7 cellular contexts compared by ENCODE assay signal in genomic region chr6:18823782-18824386, GRCh38.
DNase-seq lines count a peak whose midpoint lies in the region; ATAC-seq and TF ChIP-seq lines count a peak whose summit lies in the region.

No MANE protein-coding gene starts in this region.

- no peak overlapping the region for H3K9ac ChIP-seq in liver (ENCODE audit: low read depth in 1 of 2, low read length in 2 of 2)

- peak; percentile 82 for TF ChIP-seq CTCF in activated CD8-positive, alpha-beta T cell treated with anti-CD3 and anti-CD28 coated beads for 36 hours (IDR thresholded peaks at IDR 0.05)
- TF ChIP-seq CTCF in liver (IDR thresholded peaks at IDR 0.05; ENCODE audit: low read depth, low read length, missing input control) (peak; percentile 32), ascending aorta (IDR thresholded peaks at IDR 0.05) (peak in 1 of 3 experiments; percentile 27)

- no peaks in the 10 kb centered on the region for H3K27me3 Mint-ChIP-seq in activated CD8-positive, alpha-beta T cell treated with anti-CD3 and anti-CD28 coated beads for 36 hours

- H3K27me3 ChIP-seq in liver (ENCODE audit: control insufficient read depth in 4 of 4, insufficient read depth in 4 of 4, low read length in 3 of 4) (peaks cover 0 to 6% (median 0%) of the 10 kb centered on the region in 4 donors), ascending aorta (no peaks in the 10 kb centered on the region)

- peak overlapping the region in 1 of 3 donors; percentile 71 for H3K4me3 ChIP-seq in liver (ENCODE audit: low read depth in 1 of 3, low read length in 3 of 3)
- no peak overlapping the region for H3K4me3 ChIP-seq in ascending aorta

- intact Hi-C loops in activated CD8-positive, alpha-beta T cell treated with anti-CD3 and anti-CD28 coated beads for 36 hours (cut with micrococcal nuclease): loop anchor here (10.0 kb wide), 1 partner anchor 229 kb away; no protein-coding TSS in a partner anchor
- intact Hi-C loops in ascending aorta (cut with DNase I): no loop called here

- no peak for ATAC-seq in activated CD8-positive, alpha-beta T cell treated with anti-CD3 and anti-CD28 coated beads for 36 hours

- no peaks in the 10 kb centered on the region for H3K36me3 ChIP-seq in liver (ENCODE audit: control insufficient read depth in 4 of 4, insufficient read depth in 3 of 4, low read depth in 1 of 4, low read length in 3 of 4)
- H3K36me3 ChIP-seq in ascending aorta: no peaks in the 10 kb centered on the region

- no peaks in the 10 kb centered on the region for H3K4me1 ChIP-seq in liver (ENCODE audit: control insufficient read depth in 4 of 4, insufficient read depth in 4 of 4, low read length in 3 of 4)
- H3K4me1 ChIP-seq in ascending aorta: no peaks in the 10 kb centered on the region

- peaks cover 34% of the 10 kb centered on the region for H3K9me3 Mint-ChIP-seq in activated CD8-positive, alpha-beta T cell treated with anti-CD3 and anti-CD28 coated beads for 36 hours

- WGBS in liver: 51% methylated on average over 5 of the region's 5 CpGs

- no peaks in the 10 kb centered on the region for H3K36me3 Mint-ChIP-seq in activated CD8-positive, alpha-beta T cell treated with anti-CD3 and anti-CD28 coated beads for 36 hours (ENCODE audit: low read depth)

- peak in 1 of 2 donors; percentile 44 for TF ChIP-seq RAD21 in liver (IDR thresholded peaks at IDR 0.05)

- peaks cover 11 to 24% (median 15%) of the 10 kb centered on the region in 4 donors for H3K9me3 ChIP-seq in liver (ENCODE audit: control insufficient read depth in 4 of 4, low read length in 3 of 4)
- peaks cover 8 to 16% of the 10 kb centered on the region in 2 donors for H3K9me3 ChIP-seq in ascending aorta

- peak; percentile 4 for DNase-seq in EH (ENCODE audit: low read depth)
- peak; percentile 0 for DNase-seq in HuH-7 (ENCODE audit: low spot score)
- peak; percentile 73 for DNase-seq in activated CD8-positive, alpha-beta T cell treated with anti-CD3 and anti-CD28 coated beads for 36 hours
- no peak for DNase-seq in ascending aorta (ENCODE audit: low spot score in 2 of 2)
- DNase-seq in C1 segment of cervical spinal cord (lab: John Stamatoyannopoulos, UW): no peak
- no peak for DNase-seq in stimulated activated naive CD4-positive, alpha-beta T cell (lab: John Stamatoyannopoulos, UW)

- no peak overlapping the region for H3K4me3 Mint-ChIP-seq in activated CD8-positive, alpha-beta T cell treated with anti-CD3 and anti-CD28 coated beads for 36 hours

- no peak overlapping the region for H3K27ac Mint-ChIP-seq in activated CD8-positive, alpha-beta T cell treated with anti-CD3 and anti-CD28 coated beads for 36 hours

- POLR2A ChIA-PET in activated CD8-positive, alpha-beta T cell treated with anti-CD3 and anti-CD28 coated beads for 36 hours (lab: Charles Lee): no interaction called here

- CTCF ChIA-PET in activated CD8-positive, alpha-beta T cell treated with anti-CD3 and anti-CD28 coated beads for 36 hours (lab: Charles Lee): no interaction called here

- H3K4me1 Mint-ChIP-seq in activated CD8-positive, alpha-beta T cell treated with anti-CD3 and anti-CD28 coated beads for 36 hours (ENCODE audit: low read depth): no peaks in the 10 kb centered on the region

- H3K27ac ChIP-seq in liver (ENCODE audit: low read depth in 1 of 2, low read length in 2 of 2) (no peak overlapping the region), ascending aorta (no peak overlapping the region)

TF ChIP-seq in liver, 16 proteins besides CTCF, POLR2A, EP300 and RAD21:
- TF ChIP-seq FOXA1 (IDR thresholded peaks at IDR 0.05) (no peak), NR2F2 (IDR thresholded peaks at IDR 0.05) (no peak), EGR1 (IDR thresholded peaks at IDR 0.05; ENCODE audit: low read depth in 2 of 2) (no peak), TAF1 (conservative IDR thresholded peaks at IDR 0.05) (no peak), REST (IDR thresholded peaks at IDR 0.05) (no peak), GABPA (IDR thresholded peaks at IDR 0.05 in 1 of 2, conservative IDR thresholded peaks at IDR 0.05 in 1 of 2) (no peak), RXRA (IDR thresholded peaks at IDR 0.05) (no peak), HNF4G (IDR thresholded peaks at IDR 0.05) (no peak), JUND (IDR thresholded peaks at IDR 0.05) (no peak), YY1 (IDR thresholded peaks at IDR 0.05) (no peak), ZBTB33 (IDR thresholded peaks at IDR 0.05) (no peak), SP1 (IDR thresholded peaks at IDR 0.05) (no peak)
- TF ChIP-seq, protein P1, sequence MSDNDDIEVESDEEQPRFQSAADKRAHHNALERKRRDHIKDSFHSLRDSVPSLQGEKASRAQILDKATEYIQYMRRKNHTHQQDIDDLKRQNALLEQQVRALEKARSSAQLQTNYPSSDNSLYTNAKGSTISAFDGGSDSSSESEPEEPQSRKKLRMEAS (IDR thresholded peaks at IDR 0.05): no peak

Comparison
In these comparisons a context has a peak if more than half of its experiments do, and no peak if none do; other contexts are left out.
1. DNase-seq: peak in EH (single experiment), HuH-7 (single experiment) and activated CD8-positive, alpha-beta T cell treated with anti-CD3 and anti-CD28 coated beads for 36 hours (single experiment); none in ascending aorta (0 of 2), C1 segment of cervical spinal cord (0 of 14) and stimulated activated naive CD4-positive, alpha-beta T cell (0 of 6).